Comparison of ENCODE assay signal across 1 cellular context in genomic region chr18:655445-655844, GRCh38.
TF ChIP-seq lines count a peak whose summit lies in the region.

No MANE protein-coding gene starts in this region.

TF ChIP-seq in WTC11, 78 proteins besides CTCF, POLR2A, EP300 and RAD21 (continued from another document):
- TF ChIP-seq ARID4B (CRISPR knock-in tag; IDR thresholded peaks at IDR 0.05; ENCODE audit: borderline replicate concordance) (no peak), PRRX2 (CRISPR knock-in tag; IDR thresholded peaks at IDR 0.05) (no peak), TCF7 (CRISPR knock-in tag; IDR thresholded peaks at IDR 0.05; ENCODE audit: low read depth) (no peak), MLX (CRISPR knock-in tag; IDR thresholded peaks at IDR 0.05) (no peak), ERG (CRISPR knock-in tag; IDR thresholded peaks at IDR 0.05) (no peak), ZNF232 (CRISPR knock-in tag; IDR thresholded peaks at IDR 0.05) (no peak), ZNF512 (CRISPR knock-in tag; IDR thresholded peaks at IDR 0.05; ENCODE audit: borderline replicate concordance) (no peak), CREM (CRISPR knock-in tag; IDR thresholded peaks at IDR 0.05) (no peak), CREB1 (CRISPR knock-in tag; IDR thresholded peaks at IDR 0.05) (no peak)
- TF ChIP-seq, protein P1, sequence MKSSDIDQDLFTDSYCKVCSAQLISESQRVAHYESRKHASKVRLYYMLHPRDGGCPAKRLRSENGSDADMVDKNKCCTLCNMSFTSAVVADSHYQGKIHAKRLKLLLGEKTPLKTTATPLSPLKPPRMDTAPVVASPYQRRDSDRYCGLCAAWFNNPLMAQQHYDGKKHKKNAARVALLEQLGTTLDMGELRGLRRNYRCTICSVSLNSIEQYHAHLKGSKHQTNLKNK (CRISPR knock-in tag; IDR thresholded peaks at IDR 0.05): no peak
- TF ChIP-seq, protein P2, sequence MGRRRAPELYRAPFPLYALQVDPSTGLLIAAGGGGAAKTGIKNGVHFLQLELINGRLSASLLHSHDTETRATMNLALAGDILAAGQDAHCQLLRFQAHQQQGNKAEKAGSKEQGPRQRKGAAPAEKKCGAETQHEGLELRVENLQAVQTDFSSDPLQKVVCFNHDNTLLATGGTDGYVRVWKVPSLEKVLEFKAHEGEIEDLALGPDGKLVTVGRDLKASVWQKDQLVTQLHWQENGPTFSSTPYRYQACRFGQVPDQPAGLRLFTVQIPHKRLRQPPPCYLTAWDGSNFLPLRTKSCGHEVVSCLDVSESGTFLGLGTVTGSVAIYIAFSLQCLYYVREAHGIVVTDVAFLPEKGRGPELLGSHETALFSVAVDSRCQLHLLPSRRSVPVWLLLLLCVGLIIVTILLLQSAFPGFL (CRISPR knock-in tag; IDR thresholded peaks at IDR 0.05; ENCODE audit: borderline replicate concordance): no peak
